Comparison of ENCODE assay signal across 10 cellular contexts in genomic region chr10:60989400-60989876, GRCh38. TPM values are rescaled to one million over a fixed set of nuclear protein-coding genes. Genes with fewer than 3 reads are reported as not detected.
DNase-seq lines count a peak whose midpoint lies in the region; ATAC-seq, FAIRE-seq and TF ChIP-seq lines count a peak whose summit lies in the region.
"Had no signal": no experiment of that assay in that cellular context is flagged by ENCODE, and none has a peak within 500 bp of the region (broad histone marks: within the 10 kb centered on the region; RNA-seq: fewer than 3 reads in every experiment).

No MANE protein-coding gene starts in this region.

- TF ChIP-seq POLR2A in A549 (IDR thresholded peaks at IDR 0.05; ENCODE audit: low read length): no peak

- TF ChIP-seq CTCF in A549 (IDR thresholded peaks at IDR 0.05) (no peak), bronchial epithelial cell (IDR thresholded peaks at IDR 0.05; ENCODE audit: insufficient read depth, low read length, severe bottlenecking) (no peak), osteoblast (IDR thresholded peaks at IDR 0.05; ENCODE audit: extremely low read depth, low read depth, low read length) (no peak)

- no peaks in the 10 kb centered on the region for H3K27me3 ChIP-seq in bronchial epithelial cell (ENCODE audit: control insufficient read depth, insufficient read depth, low read length)
- peaks cover 3% of the 10 kb centered on the region for H3K27me3 ChIP-seq in osteoblast (ENCODE audit: insufficient read depth, low read length)
- H3K27me3 ChIP-seq in CD4-positive, alpha-beta memory T cell (ENCODE audit: insufficient read depth, low read length): no peaks in the 10 kb centered on the region

- no peak for TF ChIP-seq RAD21 in A549 (conservative IDR thresholded peaks at IDR 0.05 in 1 of 2, IDR thresholded peaks at IDR 0.05 in 1 of 2)

- DNase-seq in A549 (ENCODE audit: low read depth in 1 of 2, low spot score in 1 of 2) (peak in 1 of 2 experiments; percentile 65), bronchial epithelial cell (ENCODE audit: low read depth) (peak; percentile 91), DMS114 treated with DMSO at 0.1 percent for 48 hours (lab: John Stamatoyannopoulos, UW; ENCODE audit: unreplicated experiment) (no peak), osteoblast (ENCODE audit: insufficient read length, low spot score, missing footprints) (no peak)
- DNase-seq in activated CD8-positive, alpha-beta memory T cell treated with anti-CD3 and anti-CD28 coated beads, Interleukin-2, amount 50 U/mL, for 4 hours: no peak
- no peak for DNase-seq in CD4-positive, alpha-beta memory T cell
- DNase-seq: immature natural killer cell, Kasumi-1 had no signal

- H3K27me3 Mint-ChIP-seq in CD4-positive, alpha-beta memory T cell: peaks cover 7 to 9% of the 10 kb centered on the region in 2 donors

- TF ChIP-seq EP300 in A549 (IDR thresholded peaks at IDR 0.05): no peak

- no peak overlapping the region for H3K27ac Mint-ChIP-seq in CD4-positive, alpha-beta memory T cell
- H3K27ac Mint-ChIP-seq: immature natural killer cell had no signal

- H3K4me2 ChIP-seq in A549 (peak overlapping the region; percentile 44), osteoblast (ENCODE audit: insufficient read depth, low read length) (no peak overlapping the region)

- no peak overlapping the region for H3K4me3 ChIP-seq in A549
- H3K4me3 ChIP-seq in bronchial epithelial cell (ENCODE audit: low read depth, low read length): no peak overlapping the region
- H3K4me3 ChIP-seq in osteoblast (ENCODE audit: insufficient read depth, low read length): no peak overlapping the region
- H3K4me3 ChIP-seq in CD4-positive, alpha-beta memory T cell (ENCODE audit: low read length in 2 of 2): no peak overlapping the region

- H3K4me1 ChIP-seq in A549: peaks cover 27% of the 10 kb centered on the region
- H3K4me1 ChIP-seq in osteoblast (ENCODE audit: insufficient read depth, low read length): no peaks in the 10 kb centered on the region
- H3K4me1 ChIP-seq in CD4-positive, alpha-beta memory T cell (ENCODE audit: insufficient read depth, low read length): no peaks in the 10 kb centered on the region

- H3K36me3 Mint-ChIP-seq in CD4-positive, alpha-beta memory T cell: no peaks in the 10 kb centered on the region
- H3K36me3 Mint-ChIP-seq: immature natural killer cell had no signal

- CTCF ChIA-PET in A549 (lab: Yijun Ruan, JAX): no interaction called here
- CTCF ChIA-PET in CD4-positive, alpha-beta memory T cell (lab: Charles Lee; ENCODE audit: partially characterized antibody): no interaction called here

- H3K36me3 ChIP-seq in bronchial epithelial cell (ENCODE audit: control insufficient read depth, insufficient read depth, low read length) (no peaks in the 10 kb centered on the region), osteoblast (ENCODE audit: insufficient read depth, low read length) (no peaks in the 10 kb centered on the region)
- H3K36me3 ChIP-seq in CD4-positive, alpha-beta memory T cell (ENCODE audit: insufficient read depth, low read length): no peaks in the 10 kb centered on the region

- H3K9me3 Mint-ChIP-seq in CD4-positive, alpha-beta memory T cell: peaks cover 0 to 6% (median 0%) of the 10 kb centered on the region in 8 donors

- H3K4me1 Mint-ChIP-seq in CD4-positive, alpha-beta memory T cell: peaks cover 0 to 2% (median 0%) of the 10 kb centered on the region in 4 donors
- H3K4me1 Mint-ChIP-seq: immature natural killer cell had no signal

- peak; percentile 63 for FAIRE-seq in A549 (lab: Jason Lieb, UNC)
- peak; percentile 52 for FAIRE-seq in bronchial epithelial cell (lab: Jason Lieb, UNC)

- H2AFZ ChIP-seq in osteoblast (ENCODE audit: low read length): no peak overlapping the region

- H3K4me3 Mint-ChIP-seq in CD4-positive, alpha-beta memory T cell: no peak overlapping the region
- H3K4me3 Mint-ChIP-seq: immature natural killer cell had no signal

- H3K9me3 ChIP-seq in A549 (no peaks in the 10 kb centered on the region), osteoblast (ENCODE audit: low read depth, low read length) (no peaks in the 10 kb centered on the region)
- H3K9me3 ChIP-seq in CD4-positive, alpha-beta memory T cell (ENCODE audit: control insufficient read depth in 1 of 2, low read length in 2 of 2): no peaks in the 10 kb centered on the region

- H4K20me1 ChIP-seq in osteoblast (ENCODE audit: insufficient read depth, low read length): no peaks in the 10 kb centered on the region

- 15% methylated on average over 4 of the region's 4 CpGs for WGBS in A549 (ENCODE audit: missing lambda C conversion rate)

- intact Hi-C loops in CD4-positive, alpha-beta memory T cell (cut with micrococcal nuclease): no loop called here

- no peaks in the 10 kb centered on the region for H3K79me2 ChIP-seq in osteoblast (ENCODE audit: insufficient read depth, low read length)

- POLR2A ChIA-PET in A549 (lab: Yijun Ruan, JAX): no interaction called here
- POLR2A ChIA-PET in CD4-positive, alpha-beta memory T cell (lab: Charles Lee; ENCODE audit: partially characterized antibody): no interaction called here

- H3K27ac ChIP-seq in A549: peak overlapping the region; percentile 50 to 59; a peak in 4 of 6 replicates
- no peak overlapping the region for H3K27ac ChIP-seq in osteoblast (ENCODE audit: low read depth, low read length)
- H3K27ac ChIP-seq in CD4-positive, alpha-beta memory T cell (ENCODE audit: low read depth, low read length): no peak overlapping the region

- peak; percentile 24 to 91; a peak in 4 of 6 replicates for ATAC-seq in A549
- ATAC-seq in GM19463 (IDR thresholded peaks at IDR 0.05; ENCODE audit: unreplicated experiment): peak; percentile 66
- peak; percentile 88 for ATAC-seq in HG03457 (IDR thresholded peaks at IDR 0.05; ENCODE audit: unreplicated experiment)

TF ChIP-seq in A549, 52 proteins besides CTCF, POLR2A, EP300 and RAD21:
- TF ChIP-seq GATA3 (IDR thresholded peaks at IDR 0.05; ENCODE audit: borderline replicate concordance) (peak; percentile 83), MAFK (IDR thresholded peaks at IDR 0.05; ENCODE audit: partially characterized antibody) (peak; percentile 58), ELK1 (IDR thresholded peaks at IDR 0.05; ENCODE audit: low read depth, low read length) (no peak), ZFP36 (IDR thresholded peaks at IDR 0.05; ENCODE audit: borderline replicate concordance, partially characterized antibody) (no peak)

RNA-seq across cellular contexts. Expression of gene RHOBTB1, which starts 45.5 kb away (rescaled TPM):
- 24.7 TPM in 2 replicates for polyA plus RNA-seq in A549 (2011; rRNA removed)
- polyA plus RNA-seq in A549 (2012; cell fraction: cytosol; rRNA removed): 4.3 and 4.9 TPM in 2 replicates
- polyA plus RNA-seq in A549 (2012; cell fraction: nucleus; rRNA removed): 2.6 and 4.2 TPM in 2 replicates
- polyA plus RNA-seq in A549 (2017; fragmentation: RNase III; extraction: RNeasy Plus Mini Kit Qiagen cat#74134 plus additional on column Dnase treatment): 5.3 to 6.6 TPM (median 5.7 TPM) in 3 replicates
- polyA minus RNA-seq in A549 (2011; rRNA and poly(A)+ RNA removed): 19.1 and 23.7 TPM in 2 replicates
- 3.5 and 6.3 TPM in 2 replicates for total RNA-seq in bronchial epithelial cell
- 32.9 and 38.0 TPM in 2 replicates for total RNA-seq in osteoblast
- total RNA-seq in CD4-positive, alpha-beta memory T cell: under 1 TPM in 1 of 2 experiments, not detected in 1; 0.25 TPM
- polyA plus RNA-seq in CD4-positive, alpha-beta memory T cell: not detected

Comparison
In these comparisons a context has a peak if more than half of its experiments do, and no peak if none do; other contexts are left out.
1. H3K27ac ChIP-seq: peak in A549 (2 of 2); none in osteoblast (single experiment) and CD4-positive, alpha-beta memory T cell (single experiment).
2. Peak in every context shown above with its lines, with median percentiles within 50 percentile points of each other: ATAC-seq.